Comparison of ENCODE assay signal across 8 cellular contexts in genomic region chr17:77246110-77247047, GRCh38.
A peak's percentile ranks its signal among the peaks of the same experiment; 100 is the strongest.
DNase-seq lines count a peak whose midpoint lies in the region; ATAC-seq, FAIRE-seq and TF ChIP-seq lines count a peak whose summit lies in the region.

No MANE protein-coding gene starts in this region.

- FAIRE-seq in astrocyte (lab: Jason Lieb, UNC) (no peak), H54 (lab: Jason Lieb, UNC) (no peak)

- intact Hi-C loops in CD4-positive, alpha-beta T cell (cut with DNase I, micrococcal nuclease) = loop anchor here (1.0 to 2.0 kb wide), 5 partner anchors 150 to 378 kb away; partner anchors contain the start of gene MGAT5B (in 1 of the 2)
- intact Hi-C loops in aorta (cut with DNase I) = loop anchor here (1.0 to 5.0 kb wide), 4 partner anchors 104 to 384 kb away; partner anchors contain the start of gene SEC14L1 (in 1 of the 2)

- no peak overlapping the region for H3K27ac ChIP-seq in CD4-positive, alpha-beta T cell (ENCODE audit: low read depth, low read length)
- H3K27ac ChIP-seq in astrocyte (ENCODE audit: low read depth, low read length) (no peak overlapping the region), aorta (ENCODE audit: low read depth in 1 of 2, low read length in 2 of 2) (no peak overlapping the region)

- no peaks in the 10 kb centered on the region for H3K9me3 Mint-ChIP-seq in CD4-positive, alpha-beta T cell
- H3K9me3 Mint-ChIP-seq in astrocyte (ENCODE audit: unreplicated experiment) (no peaks in the 10 kb centered on the region), memory B cell (no peaks in the 10 kb centered on the region)

- no peaks in the 10 kb centered on the region for H3K9me3 ChIP-seq in CD4-positive, alpha-beta T cell (ENCODE audit: control insufficient read depth, low read length)
- no peaks in the 10 kb centered on the region for H3K9me3 ChIP-seq in astrocyte (ENCODE audit: insufficient read depth, low read depth, low read length)
- no peaks in the 10 kb centered on the region for H3K9me3 ChIP-seq in aorta (ENCODE audit: control insufficient read depth, low read length)

- H3K36me3 ChIP-seq in astrocyte (ENCODE audit: insufficient read depth, low read length) = no peaks in the 10 kb centered on the region
- no peaks in the 10 kb centered on the region for H3K36me3 ChIP-seq in aorta (ENCODE audit: control insufficient read depth in 1 of 2, insufficient read depth in 2 of 2, low read length in 1 of 2)

- H3K9ac ChIP-seq in astrocyte (ENCODE audit: low read length) = peak overlapping the region; percentile 75

- H3K4me3 ChIP-seq in astrocyte (ENCODE audit: insufficient read depth, low read depth, low read length) (peak overlapping the region; percentile 53), aorta (ENCODE audit: low read length in 2 of 2) (peak overlapping the region; percentile 15 to 35)

- H3K27me3 ChIP-seq in CD4-positive, alpha-beta T cell (ENCODE audit: control insufficient read depth, insufficient read depth, low read length) = peaks cover 9% of the 10 kb centered on the region
- no peaks in the 10 kb centered on the region for H3K27me3 ChIP-seq in astrocyte (ENCODE audit: insufficient read depth, low read length)
- no peaks in the 10 kb centered on the region for H3K27me3 ChIP-seq in aorta (ENCODE audit: control insufficient read depth in 1 of 2, insufficient read depth in 2 of 2, low read length in 1 of 2)

- POLR2A ChIA-PET in CD4-positive, alpha-beta T cell (lab: Charles Lee) = no interaction called here

- no peaks in the 10 kb centered on the region for H3K79me2 ChIP-seq in astrocyte (ENCODE audit: insufficient read depth, low read length)

- ATAC-seq in CD4-positive, alpha-beta T cell (ENCODE audit: poor library complexity) = no peak
- ATAC-seq in HG02642 (IDR thresholded peaks at IDR 0.05; ENCODE audit: poor library complexity, unreplicated experiment) = peak; percentile 24
- ATAC-seq in memory B cell (ENCODE audit: low read depth) = peak; percentile 23
- peak; percentile 16 for ATAC-seq in aorta (ENCODE audit: low FRiP score)

- CTCF ChIA-PET in CD4-positive, alpha-beta T cell (lab: Charles Lee) = no interaction called here

- peak overlapping the region; percentile 97 for H3K4me2 ChIP-seq in astrocyte (ENCODE audit: low read length)

- peaks cover 20% of the 10 kb centered on the region for H3K27me3 Mint-ChIP-seq in CD4-positive, alpha-beta T cell
- peaks cover 20% of the 10 kb centered on the region for H3K27me3 Mint-ChIP-seq in astrocyte (ENCODE audit: low read depth, unreplicated experiment)
- peaks cover 30% of the 10 kb centered on the region for H3K27me3 Mint-ChIP-seq in memory B cell

- no peak for TF ChIP-seq POLR2A in H54 (IDR thresholded peaks at IDR 0.05; ENCODE audit: low read depth, low read length)

- H3K4me3 Mint-ChIP-seq in CD4-positive, alpha-beta T cell = peak overlapping the region; percentile 49
- no peak overlapping the region for H3K4me3 Mint-ChIP-seq in astrocyte (ENCODE audit: unreplicated experiment)
- peak overlapping the region; percentile 35 for H3K4me3 Mint-ChIP-seq in memory B cell

- peak in 1 of 10 experiments; percentile 1 for DNase-seq in CD4-positive, alpha-beta T cell
- DNase-seq in astrocyte (ENCODE audit: low read depth) (no peak), memory B cell (ENCODE audit: low spot score in 2 of 2) (no peak), aorta (no peak), NCI-H2171 (lab: John Stamatoyannopoulos, UW) (no peak), SHP77 (lab: John Stamatoyannopoulos, UW) (no peak), H54 (ENCODE audit: insufficient read length, low spot score) (no peak)

- H3K4me1 Mint-ChIP-seq in CD4-positive, alpha-beta T cell (ENCODE audit: low read depth) = peaks cover 8% of the 10 kb centered on the region
- H3K4me1 Mint-ChIP-seq in astrocyte (ENCODE audit: low read depth, unreplicated experiment) = peaks cover 10% of the 10 kb centered on the region
- peaks cover 15% of the 10 kb centered on the region for H3K4me1 Mint-ChIP-seq in memory B cell

- no peaks in the 10 kb centered on the region for H4K20me1 ChIP-seq in astrocyte (ENCODE audit: insufficient read depth, low read length)

- H3K36me3 Mint-ChIP-seq in CD4-positive, alpha-beta T cell (ENCODE audit: low read depth) = no peaks in the 10 kb centered on the region
- peaks cover 2% of the 10 kb centered on the region for H3K36me3 Mint-ChIP-seq in astrocyte (ENCODE audit: low read depth, unreplicated experiment)
- no peaks in the 10 kb centered on the region for H3K36me3 Mint-ChIP-seq in memory B cell

- TF ChIP-seq CTCF in CD4-positive, alpha-beta T cell (IDR thresholded peaks at IDR 0.05) = no peak
- TF ChIP-seq CTCF in astrocyte (IDR thresholded peaks at IDR 0.05; ENCODE audit: insufficient read depth, low read depth, low read length) = no peak

- peaks cover 6% of the 10 kb centered on the region for H3K4me1 ChIP-seq in astrocyte (ENCODE audit: insufficient read depth, low read length)
- no peaks in the 10 kb centered on the region for H3K4me1 ChIP-seq in aorta (ENCODE audit: control insufficient read depth in 1 of 2, insufficient read depth in 2 of 2, low read length in 2 of 2)

- WGBS in aorta, 2 donors = 22 to 29% methylated on average over 21 to 34 of the region's 34 CpGs

- no peak overlapping the region for H3K27ac Mint-ChIP-seq in CD4-positive, alpha-beta T cell
- H3K27ac Mint-ChIP-seq in astrocyte (ENCODE audit: unreplicated experiment) (no peak overlapping the region), memory B cell (no peak overlapping the region)

- peak overlapping the region; percentile 58 for H2AFZ ChIP-seq in astrocyte (ENCODE audit: low read depth, low read length)
